8 cellular contexts compared by ENCODE assay signal in the genomic region with DNA sequence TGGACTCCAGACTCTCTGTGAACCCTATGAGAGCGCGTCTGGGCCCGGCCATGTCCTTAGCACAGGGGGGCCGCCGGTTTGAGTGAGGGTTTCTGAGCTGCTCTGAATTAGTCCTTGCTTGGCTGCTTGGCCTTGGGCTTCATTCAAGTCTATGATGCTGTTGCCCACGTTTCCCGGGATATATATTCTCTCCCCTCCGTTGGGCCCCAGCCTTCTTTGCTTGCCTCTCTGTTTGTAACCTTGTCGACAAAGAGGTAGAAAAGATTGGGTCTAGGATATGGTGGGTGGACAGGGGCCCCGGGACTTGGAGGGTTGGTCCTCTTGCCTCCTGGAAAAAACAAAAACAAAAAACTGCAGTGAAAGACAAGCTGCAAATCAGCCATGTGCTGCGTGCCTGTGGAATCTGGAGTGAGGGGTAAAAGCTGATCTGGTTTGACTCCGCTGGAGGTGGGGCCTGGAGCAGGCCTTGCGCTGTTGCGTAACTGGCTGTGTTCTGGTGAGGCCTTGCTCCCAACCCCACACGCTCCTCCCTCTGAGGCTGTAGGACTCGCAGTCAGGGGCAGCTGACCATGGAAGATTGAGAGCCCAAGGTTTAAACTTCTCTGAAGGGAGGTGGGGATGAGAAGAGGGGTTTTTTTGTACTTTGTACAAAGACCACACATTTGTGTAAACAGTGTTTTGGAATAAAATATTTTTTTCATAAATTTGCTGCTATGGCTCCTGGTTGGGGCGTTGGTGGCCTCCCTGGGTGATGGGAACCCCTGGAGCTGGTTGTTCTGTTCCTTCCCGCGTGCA. TPM values are rescaled to one million over a fixed set of nuclear protein-coding genes. Genes with fewer than 3 reads are reported as not detected.
DNase-seq lines count a peak whose midpoint lies in the region; ATAC-seq, FAIRE-seq and TF ChIP-seq lines count a peak whose summit lies in the region.

No MANE protein-coding gene starts in this region.

- in situ Hi-C loops in G401 (cut with HindIII; ENCODE audit: low sequenced_read_pairs), result loop anchor here (25.0 kb wide), 1 partner anchor 99 kb away; no protein-coding TSS in a partner anchor

- no peak for ATAC-seq in HG02642 (IDR thresholded peaks at IDR 0.05; ENCODE audit: poor library complexity, unreplicated experiment)

- peak; percentile 62 for FAIRE-seq in bronchial epithelial cell (lab: Jason Lieb, UNC)

- H3K9me3 ChIP-seq in spleen, result no peaks in the 10 kb centered on the region

- TF ChIP-seq CTCF in bronchial epithelial cell (IDR thresholded peaks at IDR 0.05; ENCODE audit: insufficient read depth, low read length, severe bottlenecking) (no peak), kidney epithelial cell (IDR thresholded peaks at IDR 0.05; ENCODE audit: insufficient read depth, low read length, poor library complexity, severe bottlenecking) (no peak), spleen (IDR thresholded peaks at IDR 0.05 in 8 of 11, conservative IDR thresholded peaks at IDR 0.05 in 3 of 11) (no peak)

- no peak for TF ChIP-seq POLR2A in spleen (IDR thresholded peaks at IDR 0.05)

- H3K27me3 ChIP-seq in bronchial epithelial cell (ENCODE audit: control insufficient read depth, insufficient read depth, low read length) (no peaks in the 10 kb centered on the region), kidney epithelial cell (ENCODE audit: control insufficient read depth, insufficient read depth, low read length) (no peaks in the 10 kb centered on the region), spleen (replicated peaks in 1 of 7) (no peaks in the 10 kb centered on the region)

- peaks cover 5% of the 10 kb centered on the region for H3K36me3 ChIP-seq in bronchial epithelial cell (ENCODE audit: control insufficient read depth, insufficient read depth, low read length)
- H3K36me3 ChIP-seq in kidney epithelial cell (ENCODE audit: control insufficient read depth, insufficient read depth, low read length), result no peaks in the 10 kb centered on the region
- peaks cover 0 to 99% (median 63%) of the 10 kb centered on the region in 6 donors for H3K36me3 ChIP-seq in spleen

- H3K4me3 ChIP-seq in bronchial epithelial cell (ENCODE audit: low read depth, low read length) (no peak overlapping the region), kidney epithelial cell (ENCODE audit: low read depth, low read length) (no peak overlapping the region), spleen (peak overlapping the region in 1 of 8 donors; percentile 62)

- peak overlapping the region; percentile 6 to 83 (median 67) for H3K27ac ChIP-seq in spleen

- intact Hi-C loops in spleen (cut with DNase I; ENCODE audit: low total_unique reads), result no loop called here

- WGBS in spleen, 5 donors, result 54 to 66% (median 58%) methylated on average over 19 of the region's 19 CpGs

- peak; percentile 40 for DNase-seq in G401 (ENCODE audit: low spot score)
- peak; percentile 43 for DNase-seq in NCI-H2227 treated with DMSO at 0.1 percent for 48 hours (lab: John Stamatoyannopoulos, UW)
- peak; percentile 64 for DNase-seq in bronchial epithelial cell (ENCODE audit: low read depth)
- peak; percentile 56 for DNase-seq in kidney epithelial cell (ENCODE audit: low read depth)
- peak; percentile 88 for DNase-seq in spleen
- no peak for DNase-seq in stimulated activated CD4-positive, alpha-beta T cell treated with anti-CD3 and anti-CD28 coated beads, Interleukin-4, amount 100 ng/mL, for 4 hours
- no peak for DNase-seq in central memory CD4-positive, alpha-beta T cell

- H3K4me1 ChIP-seq in spleen, result peaks cover 50 to 64% (median 55%) of the 10 kb centered on the region in 6 donors

RNA-seq across cellular contexts. Expression of a gene that starts 23.1 kb away (rescaled TPM):
- 0.18 and 0.31 TPM in 2 replicates for total RNA-seq in G401 (2014; rRNA removed; shearing (Covaris generic))
- total RNA-seq in bronchial epithelial cell, result 1.3 TPM in 2 replicates
- 11.4 and 24.4 TPM in 2 replicates for total RNA-seq in kidney epithelial cell
- total RNA-seq in spleen, result 100 to 1,000 TPM in 1 of 7 donors, 10 to 100 TPM in 6; 63.7 to 131 (median 76.5) TPM
- polyA plus RNA-seq in spleen, result 10 to 100 TPM; 22.7 to 42.3 (median 28.4) TPM

RNA-seq across cellular contexts. Expression of a gene that starts 35.2 kb away (rescaled TPM):
- 10.4 and 15.8 TPM in 2 replicates for total RNA-seq in G401 (2014; rRNA removed; shearing (Covaris generic))
- 11.6 and 12.2 TPM in 2 replicates for total RNA-seq in bronchial epithelial cell
- 27.5 and 29.6 TPM in 2 replicates for total RNA-seq in kidney epithelial cell
- 100 to 1,000 TPM in 5 of 7 donors, 10 to 100 TPM in 2; 90.2 to 171 (median 103) TPM for total RNA-seq in spleen
- polyA plus RNA-seq in spleen, result 10 to 100 TPM; 26.4 to 34.7 (median 26.4) TPM

Comparison
In these comparisons a context has a peak if more than half of its experiments do, and no peak if none do; other contexts are left out.
1. DNase-seq: peak in G401 (single experiment), NCI-H2227 treated with DMSO at 0.1 percent for 48 hours (single experiment), bronchial epithelial cell (single experiment), kidney epithelial cell (single experiment) and spleen (single experiment); none in stimulated activated CD4-positive, alpha-beta T cell treated with anti-CD3 and anti-CD28 coated beads, Interleukin-4, amount 100 ng/mL, for 4 hours (0 of 2) and central memory CD4-positive, alpha-beta T cell (single experiment).